In the genomic region with DNA sequence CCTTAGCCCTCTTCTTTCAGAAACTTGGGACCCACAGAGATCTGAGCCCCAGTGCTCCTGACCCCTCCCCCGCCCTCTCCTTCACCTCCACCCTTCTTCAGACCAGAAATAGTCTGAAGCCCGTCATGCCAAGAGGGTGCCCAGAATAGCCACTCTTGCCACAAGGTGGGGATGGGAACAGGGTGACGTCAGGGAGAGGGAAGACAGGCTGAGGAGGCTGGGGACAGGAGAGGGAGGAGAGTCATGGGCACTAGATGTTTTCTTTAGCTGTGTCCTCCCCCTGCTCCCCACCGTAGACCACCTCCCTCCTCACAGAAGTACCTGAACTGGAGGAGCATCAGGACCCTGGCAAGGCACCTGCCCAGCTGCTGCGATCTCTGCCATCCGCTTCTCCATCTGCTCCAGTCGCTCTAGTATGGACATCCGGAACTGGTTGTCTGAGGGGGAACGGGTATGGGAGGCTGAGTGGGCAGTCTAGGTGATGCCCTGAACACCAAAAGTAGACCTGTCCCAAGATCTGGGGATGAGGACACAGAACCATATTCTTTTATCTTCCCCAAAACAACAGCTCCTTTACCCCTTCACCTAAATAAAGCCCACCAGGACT, we compare ENCODE assay signal across 1 cellular context.
TF ChIP-seq lines count a peak whose summit lies in the region.

No MANE protein-coding gene starts in this region.

TF ChIP-seq in HepG2, 621 proteins besides CTCF, POLR2A, EP300 and RAD21:
- 0 out of 2 replicates have a peak, but pooled peaks have one; percentile 14 for TF ChIP-seq POLR2G (IDR thresholded peaks at IDR 0.05; ENCODE audit: low read depth, low read length)
- TF ChIP-seq RBM22 (optimal IDR thresholded peaks at IDR 0.05; ENCODE audit: low read length) = peak; percentile 47
- TF ChIP-seq, protein P1, sequence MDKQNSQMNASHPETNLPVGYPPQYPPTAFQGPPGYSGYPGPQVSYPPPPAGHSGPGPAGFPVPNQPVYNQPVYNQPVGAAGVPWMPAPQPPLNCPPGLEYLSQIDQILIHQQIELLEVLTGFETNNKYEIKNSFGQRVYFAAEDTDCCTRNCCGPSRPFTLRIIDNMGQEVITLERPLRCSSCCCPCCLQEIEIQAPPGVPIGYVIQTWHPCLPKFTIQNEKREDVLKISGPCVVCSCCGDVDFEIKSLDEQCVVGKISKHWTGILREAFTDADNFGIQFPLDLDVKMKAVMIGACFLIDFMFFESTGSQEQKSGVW (CRISPR knock-in tag; IDR thresholded peaks at IDR 0.05; ENCODE audit: borderline replicate concordance) = no peak
TF ChIP-seq in HepG2: peak in this region for 2.
